Comparison of ENCODE assay signal across 7 cellular contexts in genomic region chr1:23166854-23167253, GRCh38.
DNase-seq lines count a peak whose midpoint lies in the region; ATAC-seq lines count a peak whose summit lies in the region.

No MANE protein-coding gene starts in this region.

- H3K27me3 Mint-ChIP-seq in activated naive CD8-positive, alpha-beta T cell: no peaks in the 10 kb centered on the region
- H3K27me3 Mint-ChIP-seq in stimulated activated naive CD8-positive, alpha-beta T cell treated with anti-CD3 and anti-CD28 coated beads, Interleukin-15, amount 100 ng/mL, for 72 hours: no peaks in the 10 kb centered on the region

- peaks cover 2% of the 10 kb centered on the region for H3K36me3 Mint-ChIP-seq in activated naive CD8-positive, alpha-beta T cell

- H3K9ac ChIP-seq in HUES48 (ENCODE audit: low read depth, low read length) (peak overlapping the region; percentile 34; the same call in 1 of the 2 replicates), iPS-18a (ENCODE audit: low read length) (peak overlapping the region; percentile 62)

- H3K9me3 ChIP-seq in HUES48 (ENCODE audit: control insufficient read depth, insufficient read depth, low read length) (no peaks in the 10 kb centered on the region), iPS-18a (ENCODE audit: control insufficient read depth, low read depth, low read length) (no peaks in the 10 kb centered on the region)

- H3K4me3 Mint-ChIP-seq in activated naive CD8-positive, alpha-beta T cell: peak overlapping the region; percentile 84
- peak overlapping the region; percentile 79 to 85 for H3K4me3 Mint-ChIP-seq in stimulated activated naive CD8-positive, alpha-beta T cell treated with anti-CD3 and anti-CD28 coated beads, Interleukin-15, amount 100 ng/mL, for 72 hours

- H3K4me3 ChIP-seq in HUES48 (ENCODE audit: low read depth, low read length): peak overlapping the region; percentile 71
- H3K4me3 ChIP-seq in iPS-18a (ENCODE audit: low read length): peak overlapping the region; percentile 89

- no peak for ATAC-seq in stimulated activated naive CD8-positive, alpha-beta T cell treated with anti-CD3 and anti-CD28 coated beads, Interleukin-15, amount 100 ng/mL, for 72 hours
- no peak for ATAC-seq in HG02610 (IDR thresholded peaks at IDR 0.05; ENCODE audit: unreplicated experiment)

- no peaks in the 10 kb centered on the region for H3K9me3 Mint-ChIP-seq in activated naive CD8-positive, alpha-beta T cell (ENCODE audit: low read depth)
- no peaks in the 10 kb centered on the region for H3K9me3 Mint-ChIP-seq in stimulated activated naive CD8-positive, alpha-beta T cell treated with anti-CD3 and anti-CD28 coated beads, Interleukin-15, amount 100 ng/mL, for 72 hours

- no peak for DNase-seq in stimulated activated naive CD8-positive, alpha-beta T cell treated with anti-CD3 and anti-CD28 coated beads, Interleukin-15, amount 100 ng/mL, for 72 hours
- no peak for DNase-seq in hepatic stellate cell (ENCODE audit: low spot score)
- no peak for DNase-seq in GOT3 (lab: John Stamatoyannopoulos, UW)

- peaks cover 38% of the 10 kb centered on the region for H3K4me1 Mint-ChIP-seq in activated naive CD8-positive, alpha-beta T cell (ENCODE audit: low read depth)
- H3K4me1 Mint-ChIP-seq in stimulated activated naive CD8-positive, alpha-beta T cell treated with anti-CD3 and anti-CD28 coated beads, Interleukin-15, amount 100 ng/mL, for 72 hours: peaks cover 23% of the 10 kb centered on the region

- no peaks in the 10 kb centered on the region for H3K27me3 ChIP-seq in HUES48 (ENCODE audit: control insufficient read depth, insufficient read depth, low read length)
- H3K27me3 ChIP-seq in iPS-18a (ENCODE audit: control insufficient read depth, insufficient read depth, low read length): no peaks in the 10 kb centered on the region

- H3K36me3 ChIP-seq in HUES48 (ENCODE audit: control insufficient read depth, insufficient read depth, low read length): no peaks in the 10 kb centered on the region
- no peaks in the 10 kb centered on the region for H3K36me3 ChIP-seq in iPS-18a (ENCODE audit: control insufficient read depth, low read depth, low read length)

- peaks cover 14% of the 10 kb centered on the region for H3K4me1 ChIP-seq in HUES48 (ENCODE audit: control insufficient read depth, insufficient read depth, low read length)
- peaks cover 6% of the 10 kb centered on the region for H3K4me1 ChIP-seq in iPS-18a (ENCODE audit: control insufficient read depth, low read depth, low read length)

- H3K27ac Mint-ChIP-seq in activated naive CD8-positive, alpha-beta T cell: no peak overlapping the region
- no peak overlapping the region for H3K27ac Mint-ChIP-seq in stimulated activated naive CD8-positive, alpha-beta T cell treated with anti-CD3 and anti-CD28 coated beads, Interleukin-15, amount 100 ng/mL, for 72 hours

- peak overlapping the region; percentile 88 for H3K27ac ChIP-seq in HUES48 (ENCODE audit: low read depth, low read length)
- no peak overlapping the region for H3K27ac ChIP-seq in iPS-18a (ENCODE audit: low read length)
